ENCODE assay signal across 25 cellular contexts in genomic region chr4:159290321-159291030, GRCh38.
DNase-seq lines count a peak whose midpoint lies in the region; TF ChIP-seq lines count a peak whose summit lies in the region.
"Had no signal": no experiment of that assay in that cellular context is flagged by ENCODE, and none has a peak within 500 bp of the region (broad histone marks: within the 10 kb centered on the region; RNA-seq: fewer than 3 reads in every experiment).

No MANE protein-coding gene starts in this region.

- H3K27me3 Mint-ChIP-seq in CD8-positive, alpha-beta memory T cell = peaks cover 0 to 1% of the 10 kb centered on the region in 2 donors
- H3K27me3 Mint-ChIP-seq: activated CD4-positive, alpha-beta T cell treated with anti-CD3 and anti-CD28 coated beads, Interleukin-2, amount 10 ng/mL, durations not matched to agents 24 days and 14 days; naive thymus-derived CD8-positive, alpha-beta T cell; type B pancreatic cell had no signal

- H3K36me3 Mint-ChIP-seq in CD8-positive, alpha-beta memory T cell = peaks cover 0 to 6% (median 0%) of the 10 kb centered on the region in 3 donors

- no peaks in the 10 kb centered on the region for H3K9me3 ChIP-seq in mammary epithelial cell (replicated peaks; ENCODE audit: insufficient read depth, low read length)
- no peaks in the 10 kb centered on the region for H3K9me3 ChIP-seq in CD8-positive, alpha-beta memory T cell (ENCODE audit: low read length)
- H3K9me3 ChIP-seq: BLaER1, Caco-2, gastroesophageal sphincter, right lobe of liver, SJSA1 had no signal

- H4K20me1 ChIP-seq in mammary epithelial cell (ENCODE audit: insufficient read depth, low read length) = no peaks in the 10 kb centered on the region
- H4K20me1 ChIP-seq: BLaER1 had no signal

- CTCF ChIA-PET in mammary epithelial cell (lab: Charles Lee; ENCODE audit: low non-redundant PET) = no interaction called here
- CTCF ChIA-PET in CD8-positive, alpha-beta memory T cell (lab: Charles Lee) = no interaction called here

- peak overlapping the region; percentile 49 for H3K27ac ChIP-seq in mammary epithelial cell (ENCODE audit: insufficient read depth, low read depth, low read length)
- H3K27ac ChIP-seq in CD8-positive, alpha-beta memory T cell (ENCODE audit: low read depth, low read length) = no peak overlapping the region
- H3K27ac ChIP-seq: BLaER1, gastroesophageal sphincter, right lobe of liver, SJSA1 had no signal

- peaks cover 18% of the 10 kb centered on the region for H3K79me2 ChIP-seq in mammary epithelial cell (ENCODE audit: insufficient read depth, low read length)

- peaks cover 20% of the 10 kb centered on the region for H3K4me1 ChIP-seq in mammary epithelial cell (ENCODE audit: insufficient read depth, low read length)
- no peaks in the 10 kb centered on the region for H3K4me1 ChIP-seq in CD8-positive, alpha-beta memory T cell (ENCODE audit: insufficient read depth, low read length)
- H3K4me1 ChIP-seq: BLaER1, right lobe of liver had no signal

- H3K4me2 ChIP-seq in mammary epithelial cell (ENCODE audit: insufficient read depth, low read depth, low read length) = no peak overlapping the region
- H3K4me2 ChIP-seq: BLaER1 had no signal

- DNase-seq in Daoy (ENCODE audit: low read depth) = peak; percentile 15
- peak; percentile 74 for DNase-seq in M059J (ENCODE audit: low read depth)
- peak; percentile 58 for DNase-seq in mammary epithelial cell
- peak; percentile 77 for DNase-seq in kidney tubule cell (ENCODE audit: low spot score)
- DNase-seq in NOMO-1 (lab: John Stamatoyannopoulos, UW; ENCODE audit: unreplicated experiment in 2 of 2) = no peak
- no peak for DNase-seq in HK-2 (ENCODE audit: unreplicated experiment)
- DNase-seq in DMS79 treated with DMSO at 0.1 percent for 48 hours (lab: John Stamatoyannopoulos, UW) = no peak
- no peak for DNase-seq in CD8-positive, alpha-beta memory T cell
- DNase-seq: activated CD4-positive, alpha-beta T cell treated with anti-CD3 and anti-CD28 coated beads, Interleukin-2, amount 10 ng/mL, durations not matched to agents 24 days and 14 days; activated naive CD4-positive, alpha-beta T cell treated with anti-CD3 and anti-CD28 coated beads for 36 hours; activated T-cell treated with anti-CD3 and anti-CD28 coated beads, Interleukin-2, amount 50 U/mL, for 72 hours; amygdala; Caco-2; central memory CD4-positive, alpha-beta T cell; left cardiac atrium; mesendoderm; naive thymus-derived CD8-positive, alpha-beta T cell; NCI-H1930; NCI-H345; right lobe of liver; T-helper 2 cell had no signal

- dilution Hi-C loops in mammary epithelial cell (cut with HindIII; ENCODE audit: low sequenced_read_pairs) = no loop called here

- H3K36me3 ChIP-seq in mammary epithelial cell (ENCODE audit: insufficient read depth, low read length) = no peaks in the 10 kb centered on the region
- H3K36me3 ChIP-seq in CD8-positive, alpha-beta memory T cell (ENCODE audit: insufficient read depth, low read length) = no peaks in the 10 kb centered on the region
- H3K36me3 ChIP-seq: gastroesophageal sphincter, right lobe of liver had no signal

- no peaks in the 10 kb centered on the region for H3K27me3 ChIP-seq in mammary epithelial cell (ENCODE audit: insufficient read depth, low read length)
- no peaks in the 10 kb centered on the region for H3K27me3 ChIP-seq in CD8-positive, alpha-beta memory T cell (ENCODE audit: insufficient read depth, low read length, poor library complexity, severe bottlenecking)
- H3K27me3 ChIP-seq: BLaER1, gastroesophageal sphincter, right lobe of liver, SJSA1 had no signal

- no peak overlapping the region for H3K9ac ChIP-seq in mammary epithelial cell (ENCODE audit: insufficient read depth, low read length)
- H3K9ac ChIP-seq: BLaER1 had no signal

- TF ChIP-seq CTCF in mammary epithelial cell (conservative IDR thresholded peaks at IDR 0.05 in 1 of 2, IDR thresholded peaks at IDR 0.05 in 1 of 2; ENCODE audit: extremely low read depth in 1 of 2, insufficient read depth in 1 of 2, low read depth in 1 of 2, low read length in 2 of 2) = no peak

- no peaks in the 10 kb centered on the region for H3K4me1 Mint-ChIP-seq in CD8-positive, alpha-beta memory T cell

- peak overlapping the region in 1 of 8 donors; percentile 7 for H3K27ac Mint-ChIP-seq in CD8-positive, alpha-beta memory T cell
- H3K27ac Mint-ChIP-seq: activated CD4-positive, alpha-beta T cell treated with anti-CD3 and anti-CD28 coated beads, Interleukin-2, amount 10 ng/mL, durations not matched to agents 24 days and 14 days; activated naive CD4-positive, alpha-beta T cell treated with anti-CD3 and anti-CD28 coated beads for 36 hours; activated T-cell treated with anti-CD3 and anti-CD28 coated beads, Interleukin-2, amount 50 U/mL, for 72 hours; naive thymus-derived CD8-positive, alpha-beta T cell; type B pancreatic cell had no signal

- WGBS in mammary epithelial cell (ENCODE audit: low coverage, missing lambda C conversion rate) = 47% methylated on average over 2 of the region's 2 CpGs

- POLR2A ChIA-PET in CD8-positive, alpha-beta memory T cell (lab: Charles Lee) = no interaction called here

- no peak overlapping the region for H3K4me3 Mint-ChIP-seq in CD8-positive, alpha-beta memory T cell
- H3K4me3 Mint-ChIP-seq: activated CD4-positive, alpha-beta T cell treated with anti-CD3 and anti-CD28 coated beads, Interleukin-2, amount 10 ng/mL, durations not matched to agents 24 days and 14 days; activated naive CD4-positive, alpha-beta T cell treated with anti-CD3 and anti-CD28 coated beads for 36 hours; activated T-cell treated with anti-CD3 and anti-CD28 coated beads, Interleukin-2, amount 50 U/mL, for 72 hours; naive thymus-derived CD8-positive, alpha-beta T cell; type B pancreatic cell had no signal

- intact Hi-C loops in mammary epithelial cell (cut with micrococcal nuclease) = loop anchor here (10.0 kb wide), 1 partner anchor 154 kb away; no protein-coding TSS in a partner anchor

- no TSS peak for BruUV-seq in mammary epithelial cell (replicated peaks; lab: Mats Ljungman, UMichigan)

- H3K9me3 Mint-ChIP-seq in CD8-positive, alpha-beta memory T cell = no peaks in the 10 kb centered on the region
- H3K9me3 Mint-ChIP-seq: activated CD4-positive, alpha-beta T cell treated with anti-CD3 and anti-CD28 coated beads, Interleukin-2, amount 10 ng/mL, durations not matched to agents 24 days and 14 days; activated naive CD4-positive, alpha-beta T cell treated with anti-CD3 and anti-CD28 coated beads for 36 hours had no signal

- H2AFZ ChIP-seq in mammary epithelial cell (ENCODE audit: low read depth, low read length) = no peak overlapping the region

- no peak overlapping the region for H3K4me3 ChIP-seq in mammary epithelial cell (replicated peaks in 1 of 3; ENCODE audit: insufficient read depth in 1 of 3, low read depth in 2 of 3, low read length in 3 of 3)
- H3K4me3 ChIP-seq in CD8-positive, alpha-beta memory T cell (ENCODE audit: low read length) = no peak overlapping the region
- H3K4me3 ChIP-seq: BLaER1, gastroesophageal sphincter, right lobe of liver, SJSA1 had no signal

- in situ Hi-C loops in mammary epithelial cell (cut with MboI; ENCODE audit: low sequenced_read_pairs in 2 of 2) = no loop called here

Comparison
In these comparisons a context has a peak if more than half of its experiments do, and no peak if none do; other contexts are left out.
1. DNase-seq: peak in Daoy (single experiment), M059J (single experiment), mammary epithelial cell (single experiment) and kidney tubule cell (single experiment); none in NOMO-1 (0 of 2), HK-2 (single experiment), DMS79 treated with DMSO at 0.1 percent for 48 hours (single experiment) and CD8-positive, alpha-beta memory T cell (0 of 5).